Comparison of ENCODE assay signal across 14 cellular contexts in the genomic region with DNA sequence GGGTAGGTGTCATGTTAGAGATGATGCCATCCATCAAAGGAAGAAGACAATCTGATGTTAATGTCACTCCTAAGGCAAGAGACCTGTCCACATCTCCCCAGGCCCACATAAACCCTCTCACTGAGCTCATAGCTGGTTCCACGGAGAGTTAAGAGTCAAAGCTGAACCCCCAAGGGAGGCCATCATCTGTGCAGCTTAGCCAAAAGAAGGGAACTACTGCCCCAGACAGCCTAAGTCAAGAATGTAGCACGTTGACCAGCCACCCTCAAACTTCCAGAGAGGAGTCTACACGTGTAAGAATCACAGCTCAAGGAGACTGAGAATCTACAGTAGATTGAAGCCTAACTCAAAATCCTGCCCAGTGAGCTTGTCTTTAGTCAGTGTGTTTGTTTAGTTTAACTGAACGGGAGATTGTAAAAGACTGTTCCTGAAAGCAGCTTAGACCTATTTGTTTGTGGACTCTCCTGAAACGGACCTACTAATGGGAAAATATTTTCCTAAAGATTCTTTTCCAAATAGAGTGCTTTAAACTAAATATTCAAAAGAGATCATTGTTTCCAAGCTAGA.
"Had no signal": no experiment of that assay in that cellular context is flagged by ENCODE, and none has a peak within 500 bp of the region (broad histone marks: within the 10 kb centered on the region; RNA-seq: fewer than 3 reads in every experiment).

No MANE protein-coding gene starts in this region.

- DNase-seq: activated CD4-positive, alpha-beta T cell treated with anti-CD3 and anti-CD28 coated beads for 4 hours; activated naive CD4-positive, alpha-beta T cell treated with Interleukin-2 at 50 U/mL for 16 hours; activated naive CD8-positive, alpha-beta T cell treated with anti-CD3 and anti-CD28 coated beads, Interleukin-2, amount 50 U/mL, for 24 hours; foreskin melanocyte; kidney; stimulated activated CD4-positive, alpha-beta T cell treated with anti-CD3 and anti-CD28 coated beads, Interleukin-4, amount 100 ng/mL, for 4 hours; stimulated activated naive CD8-positive, alpha-beta T cell treated with anti-CD3 and anti-CD28 coated beads, Interleukin-15, amount 100 ng/mL, for 72 hours; T-helper 9 cell had no signal

- H3K27me3 ChIP-seq: ascending aorta had no signal

- FAIRE-seq: colon, endothelial cell of umbilical vein, kidney, urothelium cell line had no signal

- H3K4me3 ChIP-seq: ascending aorta, skin epidermis, thoracic aorta had no signal

- H3K27ac ChIP-seq: ascending aorta, skin epidermis, thoracic aorta had no signal

- H3K9me3 ChIP-seq: ascending aorta, thoracic aorta had no signal

- H3K4me1 ChIP-seq: ascending aorta had no signal

- H3K36me3 ChIP-seq: ascending aorta, thoracic aorta had no signal
